In the genomic region with DNA sequence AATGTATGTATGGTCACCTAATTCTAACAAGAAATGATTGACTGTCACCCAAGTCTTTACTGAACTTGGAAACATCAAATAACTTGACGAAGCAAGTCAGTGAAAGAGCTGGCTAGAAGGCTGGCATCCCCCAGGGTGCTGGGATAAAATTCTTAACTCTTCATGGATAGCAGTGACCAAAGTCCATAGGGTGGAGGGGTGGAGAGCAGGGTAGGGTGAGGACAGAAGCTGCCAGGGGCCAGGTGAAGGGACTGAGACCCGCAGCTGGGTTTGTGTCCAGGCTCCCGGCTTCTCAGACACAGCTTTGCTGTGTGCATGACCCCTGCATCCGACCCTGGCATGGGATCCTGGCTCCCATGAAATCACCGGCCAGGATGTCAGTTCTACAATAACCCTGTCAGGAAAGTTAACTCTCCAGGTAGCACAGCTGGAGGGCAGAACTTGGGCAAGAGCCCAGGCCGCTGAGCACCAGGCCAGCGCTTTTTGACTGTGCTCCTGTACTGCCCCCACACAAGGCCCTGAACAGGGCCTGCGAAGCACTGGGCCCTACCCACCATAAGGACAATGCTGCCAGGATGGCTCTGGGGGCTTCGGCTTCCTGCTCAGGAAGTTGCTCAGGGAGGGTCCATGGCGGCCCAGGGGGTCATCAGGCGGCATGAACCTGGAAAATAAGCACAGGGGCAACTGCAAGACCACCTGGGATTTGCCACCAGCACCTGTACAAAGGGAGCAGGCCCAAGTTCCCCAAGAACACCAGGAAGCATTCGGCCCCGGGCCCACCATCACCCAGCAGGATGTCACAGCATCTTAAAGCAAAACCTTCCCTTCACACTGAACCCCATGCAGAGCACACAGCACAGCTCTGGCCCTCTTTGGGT, we compare ENCODE assay signal across 1 cellular context.
TF ChIP-seq lines count a peak whose summit lies in the region.

No MANE protein-coding gene starts in this region.

TF ChIP-seq in GM23338, 12 proteins besides CTCF, POLR2A, EP300 and RAD21 (continued from another document):
- TF ChIP-seq, protein P1, sequence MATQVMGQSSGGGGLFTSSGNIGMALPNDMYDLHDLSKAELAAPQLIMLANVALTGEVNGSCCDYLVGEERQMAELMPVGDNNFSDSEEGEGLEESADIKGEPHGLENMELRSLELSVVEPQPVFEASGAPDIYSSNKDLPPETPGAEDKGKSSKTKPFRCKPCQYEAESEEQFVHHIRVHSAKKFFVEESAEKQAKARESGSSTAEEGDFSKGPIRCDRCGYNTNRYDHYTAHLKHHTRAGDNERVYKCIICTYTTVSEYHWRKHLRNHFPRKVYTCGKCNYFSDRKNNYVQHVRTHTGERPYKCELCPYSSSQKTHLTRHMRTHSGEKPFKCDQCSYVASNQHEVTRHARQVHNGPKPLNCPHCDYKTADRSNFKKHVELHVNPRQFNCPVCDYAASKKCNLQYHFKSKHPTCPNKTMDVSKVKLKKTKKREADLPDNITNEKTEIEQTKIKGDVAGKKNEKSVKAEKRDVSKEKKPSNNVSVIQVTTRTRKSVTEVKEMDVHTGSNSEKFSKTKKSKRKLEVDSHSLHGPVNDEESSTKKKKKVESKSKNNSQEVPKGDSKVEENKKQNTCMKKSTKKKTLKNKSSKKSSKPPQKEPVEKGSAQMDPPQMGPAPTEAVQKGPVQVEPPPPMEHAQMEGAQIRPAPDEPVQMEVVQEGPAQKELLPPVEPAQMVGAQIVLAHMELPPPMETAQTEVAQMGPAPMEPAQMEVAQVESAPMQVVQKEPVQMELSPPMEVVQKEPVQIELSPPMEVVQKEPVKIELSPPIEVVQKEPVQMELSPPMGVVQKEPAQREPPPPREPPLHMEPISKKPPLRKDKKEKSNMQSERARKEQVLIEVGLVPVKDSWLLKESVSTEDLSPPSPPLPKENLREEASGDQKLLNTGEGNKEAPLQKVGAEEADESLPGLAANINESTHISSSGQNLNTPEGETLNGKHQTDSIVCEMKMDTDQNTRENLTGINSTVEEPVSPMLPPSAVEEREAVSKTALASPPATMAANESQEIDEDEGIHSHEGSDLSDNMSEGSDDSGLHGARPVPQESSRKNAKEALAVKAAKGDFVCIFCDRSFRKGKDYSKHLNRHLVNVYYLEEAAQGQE (IDR thresholded peaks at IDR 0.05; ENCODE audit: unreplicated experiment): no peak
- TF ChIP-seq STAT1 (IDR thresholded peaks at IDR 0.05; ENCODE audit: unreplicated experiment): no peak
TF ChIP-seq in GM23338: peak in this region for 0.
